ENCODE assay signal across 1 cellular context in genomic region chr2:85420743-85421705, GRCh38.
TF ChIP-seq lines count a peak whose summit lies in the region.

No MANE protein-coding gene starts in this region.

TF ChIP-seq in HepG2, 621 proteins besides CTCF, POLR2A, EP300 and RAD21 (continued from another document and continues in another):
- TF ChIP-seq GMEB1 (CRISPR knock-in tag; IDR thresholded peaks at IDR 0.05; ENCODE audit: borderline replicate concordance) (peak; percentile 29; the same call in 1 of the 2 replicates), GABPB1 (CRISPR knock-in tag; IDR thresholded peaks at IDR 0.05) (peak; percentile 65), ZNF589 (CRISPR knock-in tag; conservative IDR thresholded peaks at IDR 0.05) (peak; percentile 45; the same call in 1 of the 2 replicates), TFDP2 (CRISPR knock-in tag; IDR thresholded peaks at IDR 0.05) (peak; percentile 39), ZBTB37 (CRISPR knock-in tag; IDR thresholded peaks at IDR 0.05) (peak; percentile 85), TRIM22 (IDR thresholded peaks at IDR 0.05) (no peak), ZBTB25 (CRISPR knock-in tag; IDR thresholded peaks at IDR 0.05) (peak; percentile 88), PCBP1 (IDR thresholded peaks at IDR 0.05; ENCODE audit: borderline replicate concordance, low read depth, low read length) (no peak), ZNF546 (CRISPR knock-in tag; conservative IDR thresholded peaks at IDR 0.05) (peak; percentile 52; the same call in 1 of the 2 replicates), ZSCAN29 (CRISPR knock-in tag; conservative IDR thresholded peaks at IDR 0.05) (peak; percentile 76), SRY (CRISPR knock-in tag; IDR thresholded peaks at IDR 0.05) (peak; percentile 86; the same call in 1 of the 2 replicates), PAX8 (CRISPR knock-in tag; IDR thresholded peaks at IDR 0.05; ENCODE audit: borderline replicate concordance) (no peak), TFAP4 (IDR thresholded peaks at IDR 0.05; ENCODE audit: borderline replicate concordance, low read depth) (peak; percentile 82), ZXDC (CRISPR knock-in tag; IDR thresholded peaks at IDR 0.05) (peak; percentile 90), ZNF232 (CRISPR knock-in tag; IDR thresholded peaks at IDR 0.05; ENCODE audit: borderline replicate concordance) (peak; percentile 82; the same call in 1 of the 2 replicates), ZNF256 (CRISPR knock-in tag; conservative IDR thresholded peaks at IDR 0.05) (peak; percentile 86; the same call in 1 of the 2 replicates), ZBTB34 (CRISPR knock-in tag; IDR thresholded peaks at IDR 0.05) (peak; percentile 96), CCAR2 (optimal IDR thresholded peaks at IDR 0.05; ENCODE audit: low read depth, low read length) (peak; percentile 98), HOXA9 (CRISPR knock-in tag; IDR thresholded peaks at IDR 0.05; ENCODE audit: borderline replicate concordance) (0 out of 2 replicates have a peak, but pooled peaks have one; percentile 74), ZNF580 (CRISPR knock-in tag; IDR thresholded peaks at IDR 0.05; ENCODE audit: borderline replicate concordance, low read depth) (peak; percentile 75), MED13 (CRISPR knock-in tag; IDR thresholded peaks at IDR 0.05) (peak; percentile 92), CERS6 (CRISPR knock-in tag; IDR thresholded peaks at IDR 0.05) (no peak), MIXL1 (CRISPR knock-in tag; IDR thresholded peaks at IDR 0.05) (peak; percentile 90), ZNF318 (CRISPR knock-in tag; IDR thresholded peaks at IDR 0.05) (peak; percentile 92), ZSCAN31 (CRISPR knock-in tag; IDR thresholded peaks at IDR 0.05; ENCODE audit: low read depth) (peak; percentile 48), MYNN (CRISPR knock-in tag; IDR thresholded peaks at IDR 0.05; ENCODE audit: low read depth) (0 out of 2 replicates have a peak, but pooled peaks have one; percentile 20), KLF16 (CRISPR knock-in tag; IDR thresholded peaks at IDR 0.05) (peak in 1 of 2 experiments; percentile 94; a peak in 2 of 4 replicates), POLR2AphosphoS2 (IDR thresholded peaks at IDR 0.05; ENCODE audit: low read depth, low read length) (no peak), NFE2L1 (CRISPR knock-in tag; IDR thresholded peaks at IDR 0.05; ENCODE audit: borderline replicate concordance) (no peak), ZNF235 (CRISPR knock-in tag; IDR thresholded peaks at IDR 0.05; ENCODE audit: borderline replicate concordance) (no peak; the same call in 1 of the 2 replicates), GATAD1 (CRISPR knock-in tag; IDR thresholded peaks at IDR 0.05) (peak; percentile 81), ISL2 (CRISPR knock-in tag; IDR thresholded peaks at IDR 0.05) (peak; percentile 97), ZNF644 (CRISPR knock-in tag; IDR thresholded peaks at IDR 0.05; ENCODE audit: low read depth) (peak; percentile 52; the same call in 1 of the 2 replicates), ZFY (CRISPR knock-in tag; IDR thresholded peaks at IDR 0.05) (peak; percentile 64; the same call in 1 of the 2 replicates), AKAP8 (CRISPR knock-in tag; IDR thresholded peaks at IDR 0.05) (peak; percentile 95), ZBTB7A (CRISPR knock-in tag; IDR thresholded peaks at IDR 0.05) (peak; percentile 99; the same call in 1 of the 2 replicates)
